ENCODE assay signal across 22 cellular contexts in genomic region chr12:13112968-13113367, GRCh38. TPM values are rescaled to one million over a fixed set of nuclear protein-coding genes. Genes with fewer than 3 reads are reported as not detected.
"Had no signal": no experiment of that assay in that cellular context is flagged by ENCODE, and none has a peak within 500 bp of the region (broad histone marks: within the 10 kb centered on the region; RNA-seq: fewer than 3 reads in every experiment).

No MANE protein-coding gene starts in this region.

- H3K27ac ChIP-seq: HL-60, RWPE1 had no signal

- H3K4me3 ChIP-seq: MG63 had no signal

- H3K9me3 ChIP-seq: SK-N-SH had no signal

- DNase-seq: IMR-90, Karpas-422, KG1, MG63, NCI-H1092 treated with DMSO at 0.1 percent for 48 hours, NCI-H1436, NCI-H187, NCI-H2029, NCI-H2081 treated with DMSO at 0.1 percent for 48 hours, NCI-H2171, NCI-H226, NCI-H446, NCI-H510A, NCI-H524 treated with DMSO at 0.1 percent for 48 hours, NCI-H69, NCI-H774, SHP77, SK-N-SH had no signal

- H3K36me3 ChIP-seq: MG63 had no signal

- FAIRE-seq: RCC 7860 had no signal

- H3K27me3 ChIP-seq: MG63 had no signal

- H3K9ac ChIP-seq: SK-N-SH had no signal

- H3K4me2 ChIP-seq: SK-N-SH had no signal

RNA-seq across cellular contexts. Expression of gene GSG1, which starts 9.5 kb away (rescaled TPM):
- total RNA-seq: SK-MEL-5 had no signal
